Comparison of ENCODE assay signal across 8 cellular contexts in the genomic region with DNA sequence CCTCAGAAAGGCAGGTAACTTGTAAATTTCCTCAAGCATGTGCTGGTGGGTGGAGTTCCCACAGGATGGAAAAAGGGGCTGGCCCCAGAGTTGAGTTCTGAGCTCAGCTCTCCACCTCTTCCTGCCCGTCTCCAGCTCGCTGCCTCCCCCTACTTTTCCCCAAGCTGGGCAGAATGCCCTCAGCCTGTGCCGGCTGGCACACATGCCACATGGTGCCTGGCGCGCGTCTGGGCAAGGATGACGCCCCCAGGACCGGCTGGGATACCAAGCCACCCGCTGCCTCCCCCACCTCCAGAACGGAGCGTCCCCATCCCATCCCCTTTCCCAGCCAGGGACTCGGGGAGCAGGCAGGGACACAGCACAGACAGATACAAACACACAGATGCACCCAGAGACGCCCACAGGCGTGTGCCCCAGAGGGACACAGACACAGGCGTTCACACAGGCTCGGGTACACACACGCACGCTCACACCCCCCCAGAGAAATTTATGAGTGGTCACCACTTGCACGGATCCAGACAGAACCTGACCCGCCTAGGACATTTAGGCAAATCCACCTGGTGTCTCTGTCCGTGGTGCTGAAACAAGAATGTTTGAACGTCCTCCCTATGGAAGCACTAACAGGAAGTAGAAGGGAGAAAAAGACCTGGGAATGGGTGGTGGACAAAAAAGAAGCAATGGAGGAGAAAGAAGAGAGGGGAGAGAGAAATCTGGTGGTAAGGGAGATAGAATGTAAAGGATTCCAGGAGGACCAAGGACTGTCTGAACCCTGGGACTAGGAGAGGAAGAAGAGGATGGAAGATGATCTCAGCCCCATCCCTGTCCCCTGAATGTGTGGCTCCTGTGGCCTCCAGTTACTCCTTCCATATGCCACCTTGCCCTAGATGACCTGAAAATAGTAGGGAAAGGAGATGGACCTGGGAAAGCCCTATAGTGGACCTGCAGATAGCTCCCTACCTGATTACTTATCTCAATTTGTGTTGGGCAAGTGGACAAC. TPM values are rescaled to one million over a fixed set of nuclear protein-coding genes. Genes with fewer than 3 reads are reported as not detected.
DNase-seq lines count a peak whose midpoint lies in the region; ATAC-seq and TF ChIP-seq lines count a peak whose summit lies in the region.

No MANE protein-coding gene starts in this region.

- no peak overlapping the region for H3K4me3 ChIP-seq in upper lobe of left lung

- TF ChIP-seq POLR2A in upper lobe of left lung (IDR thresholded peaks at IDR 0.05): no peak

- no peak overlapping the region for H3K4me3 Mint-ChIP-seq in activated T-cell treated with anti-CD3 and anti-CD28 coated beads, Interleukin-2, amount 50 U/mL, for 72 hours

- no peaks in the 10 kb centered on the region for H3K4me1 Mint-ChIP-seq in activated T-cell treated with anti-CD3 and anti-CD28 coated beads, Interleukin-2, amount 50 U/mL, for 72 hours (ENCODE audit: low read depth)

- TF ChIP-seq EP300 in upper lobe of left lung (IDR thresholded peaks at IDR 0.05): no peak

- peak; percentile 48 for DNase-seq in stimulated activated CD4-positive, alpha-beta T cell treated with anti-CD3 and anti-CD28 coated beads, Interleukin-15, amount 100 ng/mL, for 24 hours
- DNase-seq in stimulated activated CD4-positive, alpha-beta T cell treated with anti-CD3 and anti-CD28 coated beads, Interleukin-4, amount 100 ng/mL, for 1 hour: no peak
- DNase-seq in RKO (ENCODE audit: low spot score) (peak; percentile 56), fibroblast of peridontal ligament (ENCODE audit: extremely low read depth) (peak; percentile 41), upper lobe of left lung (peak in 1 of 2 donors; percentile 27)
- DNase-seq in activated T-cell treated with anti-CD3 and anti-CD28 coated beads, Interleukin-2, amount 50 U/mL, for 72 hours: no peak
- DNase-seq in activated CD8-positive, alpha-beta memory T cell treated with anti-CD3 and anti-CD28 coated beads, Interleukin-2, amount 50 U/mL, for 4 hours: no peak

- peak; percentile 27 to 31 for ATAC-seq in upper lobe of left lung (ENCODE audit: low FRiP score in 2 of 2)
- no peak for ATAC-seq in activated T-cell treated with anti-CD3 and anti-CD28 coated beads, Interleukin-2, amount 50 U/mL, for 72 hours (replicated peaks in 1 of 2)
- ATAC-seq in GM21529 (IDR thresholded peaks at IDR 0.05; ENCODE audit: unreplicated experiment): no peak

- no peaks in the 10 kb centered on the region for H3K9me3 ChIP-seq in upper lobe of left lung

- H3K36me3 Mint-ChIP-seq in activated T-cell treated with anti-CD3 and anti-CD28 coated beads, Interleukin-2, amount 50 U/mL, for 72 hours (ENCODE audit: insufficient read depth in 2 of 2): peaks cover 0 to 1% of the 10 kb centered on the region in 2 donors

- no peaks in the 10 kb centered on the region for H3K36me3 ChIP-seq in upper lobe of left lung

- WGBS in upper lobe of left lung, 2 donors: 4 to 7% methylated on average over 4 to 21 of the region's 22 CpGs

- no peak overlapping the region for H3K27ac Mint-ChIP-seq in activated T-cell treated with anti-CD3 and anti-CD28 coated beads, Interleukin-2, amount 50 U/mL, for 72 hours

- H3K4me1 ChIP-seq in upper lobe of left lung: peaks cover 0 to 4% (median 0%) of the 10 kb centered on the region in 4 donors

- no peak overlapping the region for H3K27ac ChIP-seq in upper lobe of left lung

- H3K27me3 ChIP-seq in upper lobe of left lung: peaks cover 0 to 22% (median 12%) of the 10 kb centered on the region in 4 donors

- TF ChIP-seq CTCF in upper lobe of left lung (IDR thresholded peaks at IDR 0.05): no peak

- peaks cover 59% of the 10 kb centered on the region for H3K27me3 Mint-ChIP-seq in activated T-cell treated with anti-CD3 and anti-CD28 coated beads, Interleukin-2, amount 50 U/mL, for 72 hours (ENCODE audit: low read depth)

- peaks cover 0 to 2% of the 10 kb centered on the region in 2 donors for H3K9me3 Mint-ChIP-seq in activated T-cell treated with anti-CD3 and anti-CD28 coated beads, Interleukin-2, amount 50 U/mL, for 72 hours

RNA-seq across cellular contexts. Expression of a gene that starts 15.5 kb away (rescaled TPM):
- not detected for total RNA-seq in upper lobe of left lung
- not detected for total RNA-seq in activated T-cell treated with anti-CD3 and anti-CD28 coated beads, Interleukin-2, amount 50 U/mL, for 72 hours

RNA-seq across cellular contexts. Expression of a gene that starts 34.5 kb away (rescaled TPM):
- total RNA-seq in upper lobe of left lung: 10 to 100 TPM; 10.9 to 22.4 (median 13.8) TPM
- total RNA-seq in activated T-cell treated with anti-CD3 and anti-CD28 coated beads, Interleukin-2, amount 50 U/mL, for 72 hours: not detected

RNA-seq across cellular contexts. Expression of a gene that starts 44.7 kb away (rescaled TPM):
- total RNA-seq in upper lobe of left lung: 100 to 1,000 TPM in 2 of 6 donors, 10 to 100 TPM in 4; 27.5 to 315 (median 84.1) TPM
- total RNA-seq in activated T-cell treated with anti-CD3 and anti-CD28 coated beads, Interleukin-2, amount 50 U/mL, for 72 hours: 10 to 100 TPM; 63.5 to 65.1 TPM

Comparison
In these comparisons a context has a peak if more than half of its experiments do, and no peak if none do; other contexts are left out.
1. DNase-seq: peak in stimulated activated CD4-positive, alpha-beta T cell treated with anti-CD3 and anti-CD28 coated beads, Interleukin-15, amount 100 ng/mL, for 24 hours (single experiment), RKO (single experiment) and fibroblast of peridontal ligament (single experiment); none in stimulated activated CD4-positive, alpha-beta T cell treated with anti-CD3 and anti-CD28 coated beads, Interleukin-4, amount 100 ng/mL, for 1 hour (single experiment), activated T-cell treated with anti-CD3 and anti-CD28 coated beads, Interleukin-2, amount 50 U/mL, for 72 hours (0 of 2) and activated CD8-positive, alpha-beta memory T cell treated with anti-CD3 and anti-CD28 coated beads, Interleukin-2, amount 50 U/mL, for 4 hours (single experiment).
2. ATAC-seq: peak in upper lobe of left lung (2 of 2); none in activated T-cell treated with anti-CD3 and anti-CD28 coated beads, Interleukin-2, amount 50 U/mL, for 72 hours (0 of 2) and GM21529 (single experiment).
3. RNA of a gene that starts 34.5 kb away (total RNA-seq): 10.9 to 22.4 TPM in upper lobe of left lung; not detected in activated T-cell treated with anti-CD3 and anti-CD28 coated beads, Interleukin-2, amount 50 U/mL, for 72 hours; every median in the first group is over 10 times any median in the second.